ENCODE assay signal across 14 cellular contexts in genomic region chr15:101207867-101208288, GRCh38. TPM values are rescaled to one million over a fixed set of nuclear protein-coding genes. Genes with fewer than 3 reads are reported as not detected.
A peak's percentile ranks its signal among the peaks of the same experiment; 100 is the strongest.
DNase-seq lines count a peak whose midpoint lies in the region; ATAC-seq and TF ChIP-seq lines count a peak whose summit lies in the region.
"Had no signal": no experiment of that assay in that cellular context is flagged by ENCODE, and none has a peak within 500 bp of the region (broad histone marks: within the 10 kb centered on the region; RNA-seq: fewer than 3 reads in every experiment).

No MANE protein-coding gene starts in this region.

- TF ChIP-seq CTCF in heart left ventricle (IDR thresholded peaks at IDR 0.05) (no peak), stomach (IDR thresholded peaks at IDR 0.05) (no peak), GM20000 (IDR thresholded peaks at IDR 0.05; ENCODE audit: extremely low read depth, missing control alignments) (no peak)

- WGBS in heart left ventricle, 4 donors: 86 to 91% (median 91%) methylated on average over 5 of the region's 5 CpGs
- 72 to 93% (median 88%) methylated on average over 5 of the region's 5 CpGs for WGBS in stomach, 5 donors

- DNase-seq in activated CD4-positive, alpha-beta T cell treated with anti-CD3 and anti-CD28 coated beads for 36 hours: no peak
- DNase-seq in activated CD4-positive, alpha-beta T cell treated with anti-CD3 and anti-CD28 coated beads, Interleukin-2, amount 10 ng/mL, durations not matched to agents 7 days and 5 days: no peak
- peak; percentile 47 for DNase-seq in activated CD4-positive, alpha-beta memory T cell treated with anti-CD3 and anti-CD28 coated beads for 36 hours
- no peak for DNase-seq in heart left ventricle
- peak; percentile 42 for DNase-seq in stomach
- DNase-seq in GM20000 (ENCODE audit: low spot score): no peak
- DNase-seq in activated effector memory CD4-positive, alpha-beta T cell treated with Interleukin-2 at 50 U/mL for 16 hours: no peak
- DNase-seq: ACHN, activated B cell treated with CpG ODN at 0.5 μM for 24 hours, NCI-H446 treated with DMSO at 0.1 percent for 48 hours had no signal

- H3K4me3 ChIP-seq in heart left ventricle: no peak overlapping the region
- H3K4me3 ChIP-seq in stomach: no peak overlapping the region
- H3K4me3 ChIP-seq: GM12878 had no signal

- no peak for ATAC-seq in activated CD4-positive, alpha-beta T cell treated with anti-CD3 and anti-CD28 coated beads for 36 hours
- ATAC-seq in heart left ventricle (peak in 3 of 4 donors; percentile 40 to 75 (median 62)), HG02840 (IDR thresholded peaks at IDR 0.05; ENCODE audit: low FRiP score, unreplicated experiment) (no peak)
- ATAC-seq: GM12878; stimulated activated memory B cell treated with anti-CD40 and anti-IgM and Interleukin-4, amounts not matched to agents 10 μg/mL and 1 μg/mL and 100 μg/mL, for 72 hours had no signal

- TF ChIP-seq POLR2A in heart left ventricle (IDR thresholded peaks at IDR 0.05) (no peak), stomach (IDR thresholded peaks at IDR 0.05) (no peak)

- H3K27ac Mint-ChIP-seq in activated CD4-positive, alpha-beta T cell treated with anti-CD3 and anti-CD28 coated beads for 36 hours: peak overlapping the region; percentile 92
- no peak overlapping the region for H3K27ac Mint-ChIP-seq in activated CD4-positive, alpha-beta T cell treated with anti-CD3 and anti-CD28 coated beads, Interleukin-2, amount 10 ng/mL, durations not matched to agents 7 days and 5 days
- H3K27ac Mint-ChIP-seq in activated CD4-positive, alpha-beta memory T cell treated with anti-CD3 and anti-CD28 coated beads for 36 hours: peak overlapping the region; percentile 91
- H3K27ac Mint-ChIP-seq: activated B cell treated with CpG ODN at 0.5 μM for 24 hours; stimulated activated memory B cell treated with anti-CD40 and anti-IgM and Interleukin-4, amounts not matched to agents 10 μg/mL and 1 μg/mL and 100 μg/mL, for 72 hours had no signal

- peaks cover 93% of the 10 kb centered on the region for H3K4me1 Mint-ChIP-seq in activated CD4-positive, alpha-beta T cell treated with anti-CD3 and anti-CD28 coated beads for 36 hours
- peaks cover 83% of the 10 kb centered on the region for H3K4me1 Mint-ChIP-seq in activated CD4-positive, alpha-beta T cell treated with anti-CD3 and anti-CD28 coated beads, Interleukin-2, amount 10 ng/mL, durations not matched to agents 7 days and 5 days
- peaks cover 90% of the 10 kb centered on the region for H3K4me1 Mint-ChIP-seq in activated CD4-positive, alpha-beta memory T cell treated with anti-CD3 and anti-CD28 coated beads for 36 hours (ENCODE audit: low read depth)

- CTCF ChIA-PET in activated CD4-positive, alpha-beta T cell treated with anti-CD3 and anti-CD28 coated beads for 36 hours (lab: Charles Lee): no interaction called here
- CTCF ChIA-PET in activated CD4-positive, alpha-beta T cell treated with anti-CD3 and anti-CD28 coated beads, Interleukin-2, amount 10 ng/mL, durations not matched to agents 7 days and 5 days (lab: Charles Lee): interaction anchor here (0.6 to 0.9 kb wide), 2 partner anchors 8 to 44 kb away, joined by 3 read pairs; partner anchors contain the start of gene CHSY1
- CTCF ChIA-PET in activated CD4-positive, alpha-beta memory T cell treated with anti-CD3 and anti-CD28 coated beads for 36 hours (lab: Charles Lee): no interaction called here

- H3K4me1 ChIP-seq in heart left ventricle (peaks cover 8 to 100% (median 59%) of the 10 kb centered on the region in 12 donors), stomach (peaks cover 16 to 99% (median 58%) of the 10 kb centered on the region in 4 donors)

- intact Hi-C loops in activated CD4-positive, alpha-beta T cell treated with anti-CD3 and anti-CD28 coated beads for 36 hours (cut with DNase I, micrococcal nuclease): loop anchor here (2.0 to 10.0 kb wide), 5 partner anchors 19 to 611 kb away; partner anchors contain the start of gene TARS3 (in 1 of the 2)
- intact Hi-C loops in activated CD4-positive, alpha-beta memory T cell treated with anti-CD3 and anti-CD28 coated beads for 36 hours (cut with micrococcal nuclease): loop anchor here (5.0 to 10.0 kb wide), 2 partner anchors 611 to 1383 kb away; no protein-coding TSS in a partner anchor
- intact Hi-C loops in heart left ventricle (cut with DNase I): loop anchor here in 2 of 10 donors (5.0 to 10.0 kb wide), 2 partner anchors 34 to 83 kb away; no protein-coding TSS in a partner anchor
- intact Hi-C loops in stomach (cut with DNase I; ENCODE audit: low total_unique reads): no loop called here

- no peak overlapping the region for H3K4me3 Mint-ChIP-seq in activated CD4-positive, alpha-beta T cell treated with anti-CD3 and anti-CD28 coated beads for 36 hours
- no peak overlapping the region for H3K4me3 Mint-ChIP-seq in activated CD4-positive, alpha-beta T cell treated with anti-CD3 and anti-CD28 coated beads, Interleukin-2, amount 10 ng/mL, durations not matched to agents 7 days and 5 days
- no peak overlapping the region for H3K4me3 Mint-ChIP-seq in activated CD4-positive, alpha-beta memory T cell treated with anti-CD3 and anti-CD28 coated beads for 36 hours
- H3K4me3 Mint-ChIP-seq: activated B cell treated with CpG ODN at 0.5 μM for 24 hours; central memory CD8-positive, alpha-beta T cell; stimulated activated memory B cell treated with anti-CD40 and anti-IgM and Interleukin-4, amounts not matched to agents 10 μg/mL and 1 μg/mL and 100 μg/mL, for 72 hours had no signal

- H3K27me3 Mint-ChIP-seq in activated CD4-positive, alpha-beta T cell treated with anti-CD3 and anti-CD28 coated beads for 36 hours: no peaks in the 10 kb centered on the region
- H3K27me3 Mint-ChIP-seq in activated CD4-positive, alpha-beta T cell treated with anti-CD3 and anti-CD28 coated beads, Interleukin-2, amount 10 ng/mL, durations not matched to agents 7 days and 5 days: no peaks in the 10 kb centered on the region
- no peaks in the 10 kb centered on the region for H3K27me3 Mint-ChIP-seq in activated CD4-positive, alpha-beta memory T cell treated with anti-CD3 and anti-CD28 coated beads for 36 hours
- H3K27me3 Mint-ChIP-seq: activated B cell treated with CpG ODN at 0.5 μM for 24 hours; central memory CD8-positive, alpha-beta T cell; stimulated activated memory B cell treated with anti-CD40 and anti-IgM and Interleukin-4, amounts not matched to agents 10 μg/mL and 1 μg/mL and 100 μg/mL, for 72 hours had no signal

- H3K9me3 ChIP-seq in heart left ventricle (no peaks in the 10 kb centered on the region), stomach (no peaks in the 10 kb centered on the region)

- no peaks in the 10 kb centered on the region for H3K36me3 ChIP-seq in heart left ventricle
- no peaks in the 10 kb centered on the region for H3K36me3 ChIP-seq in stomach

- H3K9me3 Mint-ChIP-seq in activated CD4-positive, alpha-beta T cell treated with anti-CD3 and anti-CD28 coated beads for 36 hours (ENCODE audit: low read depth): no peaks in the 10 kb centered on the region
- H3K9me3 Mint-ChIP-seq in activated CD4-positive, alpha-beta T cell treated with anti-CD3 and anti-CD28 coated beads, Interleukin-2, amount 10 ng/mL, durations not matched to agents 7 days and 5 days: no peaks in the 10 kb centered on the region
- H3K9me3 Mint-ChIP-seq in activated CD4-positive, alpha-beta memory T cell treated with anti-CD3 and anti-CD28 coated beads for 36 hours: no peaks in the 10 kb centered on the region
- H3K9me3 Mint-ChIP-seq: activated B cell treated with CpG ODN at 0.5 μM for 24 hours; central memory CD8-positive, alpha-beta T cell; stimulated activated memory B cell treated with anti-CD40 and anti-IgM and Interleukin-4, amounts not matched to agents 10 μg/mL and 1 μg/mL and 100 μg/mL, for 72 hours had no signal

- peak overlapping the region in 2 of 12 donors; percentile 27 to 84 for H3K27ac ChIP-seq in heart left ventricle
- peak overlapping the region in 4 of 5 donors; percentile 35 to 71 (median 58) for H3K27ac ChIP-seq in stomach

- peaks cover 21% of the 10 kb centered on the region for H3K36me3 Mint-ChIP-seq in activated CD4-positive, alpha-beta T cell treated with anti-CD3 and anti-CD28 coated beads for 36 hours (ENCODE audit: low read depth)
- H3K36me3 Mint-ChIP-seq in activated CD4-positive, alpha-beta T cell treated with anti-CD3 and anti-CD28 coated beads, Interleukin-2, amount 10 ng/mL, durations not matched to agents 7 days and 5 days (ENCODE audit: low read depth): peaks cover 26% of the 10 kb centered on the region
- peaks cover 10% of the 10 kb centered on the region for H3K36me3 Mint-ChIP-seq in activated CD4-positive, alpha-beta memory T cell treated with anti-CD3 and anti-CD28 coated beads for 36 hours

- no peak for TF ChIP-seq EP300 in stomach (IDR thresholded peaks at IDR 0.05)

- POLR2A ChIA-PET in activated CD4-positive, alpha-beta T cell treated with anti-CD3 and anti-CD28 coated beads for 36 hours (lab: Charles Lee): interaction anchor here (0.6 kb wide), 1 partner anchor 19 kb away, joined by 3 read pairs; no protein-coding TSS in a partner anchor
- POLR2A ChIA-PET in activated CD4-positive, alpha-beta T cell treated with anti-CD3 and anti-CD28 coated beads, Interleukin-2, amount 10 ng/mL, durations not matched to agents 7 days and 5 days (lab: Charles Lee): no interaction called here
- POLR2A ChIA-PET in activated CD4-positive, alpha-beta memory T cell treated with anti-CD3 and anti-CD28 coated beads for 36 hours (lab: Charles Lee): no interaction called here

- no peaks in the 10 kb centered on the region for H3K27me3 ChIP-seq in heart left ventricle
- no peaks in the 10 kb centered on the region for H3K27me3 ChIP-seq in stomach

RNA-seq across cellular contexts. Expression of gene CHSY1, which starts 44.0 kb away (rescaled TPM):
- total RNA-seq in activated CD4-positive, alpha-beta T cell treated with anti-CD3 and anti-CD28 coated beads for 36 hours: 10 to 100 TPM; 31.5 to 36.1 TPM
- 10 to 100 TPM; 32.5 to 39.6 TPM for total RNA-seq in activated CD4-positive, alpha-beta T cell treated with anti-CD3 and anti-CD28 coated beads, Interleukin-2, amount 10 ng/mL, durations not matched to agents 7 days and 5 days
- 10 to 100 TPM; 34.8 to 36.3 TPM for total RNA-seq in activated CD4-positive, alpha-beta memory T cell treated with anti-CD3 and anti-CD28 coated beads for 36 hours
- total RNA-seq in heart left ventricle (10 to 100 TPM in 7 of 9 donors, 1 to 10 TPM in 2; 8.7 to 41.3 (median 11.1) TPM), stomach (10 to 100 TPM; 20.7 to 57.1 (median 35.1) TPM)
- polyA plus RNA-seq in heart left ventricle (1 to 10 TPM; 5.6 to 8.7 TPM), stomach (10 to 100 TPM in 1 of 3 donors, 1 to 10 TPM in 2; 4.7 to 11.8 (median 9.0) TPM)

Comparison
In these comparisons a context has a peak if more than half of its experiments do, and no peak if none do; other contexts are left out.
1. ATAC-seq: peak in heart left ventricle (3 of 4); none in activated CD4-positive, alpha-beta T cell treated with anti-CD3 and anti-CD28 coated beads for 36 hours (single experiment) and HG02840 (single experiment).
2. DNase-seq: peak in activated CD4-positive, alpha-beta memory T cell treated with anti-CD3 and anti-CD28 coated beads for 36 hours (single experiment) and stomach (single experiment); none in activated CD4-positive, alpha-beta T cell treated with anti-CD3 and anti-CD28 coated beads for 36 hours (single experiment), activated CD4-positive, alpha-beta T cell treated with anti-CD3 and anti-CD28 coated beads, Interleukin-2, amount 10 ng/mL, durations not matched to agents 7 days and 5 days (single experiment), heart left ventricle (0 of 5), GM20000 (single experiment) and activated effector memory CD4-positive, alpha-beta T cell treated with Interleukin-2 at 50 U/mL for 16 hours (single experiment).